In the genomic region with DNA sequence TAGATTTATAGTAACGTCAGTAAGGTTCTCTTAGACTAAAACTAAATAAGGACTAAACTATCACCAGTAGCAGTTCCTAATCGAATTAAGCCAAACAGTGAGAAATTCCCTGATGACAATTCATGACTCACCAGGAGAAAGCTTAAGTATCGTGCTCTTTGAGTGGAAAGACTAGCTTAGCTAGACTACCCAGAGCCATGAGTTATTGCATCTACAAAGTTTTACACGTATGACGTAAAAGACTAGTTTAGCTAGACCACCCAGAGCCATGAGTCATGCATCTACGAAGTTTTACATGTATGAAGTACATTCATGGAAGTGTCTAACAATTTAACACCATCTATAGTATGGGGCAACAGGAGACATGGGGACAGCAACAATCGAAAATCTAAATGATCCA, we compare ENCODE assay signal across 11 cellular contexts. TPM values are rescaled to one million over a fixed set of nuclear protein-coding genes. Genes with fewer than 3 reads are reported as not detected.
A peak's percentile ranks its signal among the peaks of the same experiment; 100 is the strongest.
DNase-seq lines count a peak whose midpoint lies in the region; FAIRE-seq and TF ChIP-seq lines count a peak whose summit lies in the region.
"Had no signal": no experiment of that assay in that cellular context is flagged by ENCODE, and none has a peak within 500 bp of the region (broad histone marks: within the 10 kb centered on the region; RNA-seq: fewer than 3 reads in every experiment).

No MANE protein-coding gene starts in this region.

- H3K27me3 ChIP-seq in mesenchymal stem cell (ENCODE audit: control insufficient read depth in 1 of 2, insufficient read depth in 1 of 2, low read length in 2 of 2) (no peaks in the 10 kb centered on the region), tibial artery (no peaks in the 10 kb centered on the region), Karpas-422 (ENCODE audit: low read length) (no peaks in the 10 kb centered on the region)

- H3K14ac ChIP-seq in mesenchymal stem cell (ENCODE audit: low read length in 2 of 2) = no peak overlapping the region

- peaks cover 0 to 3% of the 10 kb centered on the region in 2 experiments for H3K36me3 ChIP-seq in mesenchymal stem cell (ENCODE audit: control insufficient read depth in 1 of 2, insufficient read depth in 2 of 2, low read depth in 1 of 2, low read length in 2 of 2)
- H3K36me3 ChIP-seq in tibial artery = no peaks in the 10 kb centered on the region
- peaks cover 12% of the 10 kb centered on the region for H3K36me3 ChIP-seq in Karpas-422 (ENCODE audit: insufficient read depth, low read length)

- peak; percentile 86 for DNase-seq in AG09309 (ENCODE audit: low read depth)
- DNase-seq in HT1080 (ENCODE audit: low read depth) = peak; percentile 82
- DNase-seq in brain pericyte (ENCODE audit: low read depth, low spot score) = peak; percentile 27
- peak; percentile 99 for DNase-seq in mesenchymal stem cell
- DNase-seq in GM12891 (ENCODE audit: insufficient read length, low spot score) = no peak
- DNase-seq in tibial artery = no peak
- DNase-seq in Karpas-422 = no peak
- no peak for DNase-seq in AML-193 (lab: John Stamatoyannopoulos, UW)
- DNase-seq: DMS79, NCI-H146, SHP77 treated with DMSO at 0.1 percent for 48 hours had no signal

- H3K27ac ChIP-seq in mesenchymal stem cell (ENCODE audit: low read length, poor library complexity, severe bottlenecking) (peak overlapping the region; percentile 72), tibial artery (no peak overlapping the region), Karpas-422 (ENCODE audit: low read length) (no peak overlapping the region)

- peaks cover 8% of the 10 kb centered on the region for H3K4me1 ChIP-seq in mesenchymal stem cell (ENCODE audit: control insufficient read depth, insufficient read depth, low read depth, low read length)
- peaks cover 0 to 55% (median 18%) of the 10 kb centered on the region in 4 donors for H3K4me1 ChIP-seq in tibial artery
- H3K4me1 ChIP-seq in Karpas-422 (ENCODE audit: low read length) = peaks cover 11% of the 10 kb centered on the region; the same call in 1 of the 2 replicates

- H3K23ac ChIP-seq in mesenchymal stem cell (ENCODE audit: low read length in 2 of 2) = no peak overlapping the region

- H4K20me1 ChIP-seq in Karpas-422 (ENCODE audit: insufficient read depth, low read depth, low read length) = 0 out of 2 replicates have a peak, but pooled peaks cover 9% of the 10 kb centered on the region

- no peak overlapping the region for H4K8ac ChIP-seq in mesenchymal stem cell (ENCODE audit: low read length)

- H2AK5ac ChIP-seq in mesenchymal stem cell (ENCODE audit: low read length, severe bottlenecking) = no peak overlapping the region

- no peaks in the 10 kb centered on the region for H3K9me3 ChIP-seq in mesenchymal stem cell (ENCODE audit: control insufficient read depth, low read length)
- H3K9me3 ChIP-seq in tibial artery = no peaks in the 10 kb centered on the region
- H3K9me3 ChIP-seq in Karpas-422 (ENCODE audit: low read length) = no peaks in the 10 kb centered on the region

- no peak overlapping the region for H2BK5ac ChIP-seq in mesenchymal stem cell (ENCODE audit: low read depth, low read length, poor library complexity, severe bottlenecking)

- no peaks in the 10 kb centered on the region for H3K79me1 ChIP-seq in mesenchymal stem cell (replicated peaks; ENCODE audit: low read length, poor library complexity, severe bottlenecking)

- intact Hi-C loops in tibial artery (cut with DNase I; ENCODE audit: low total_unique reads) = no loop called here

- H3K4me3 ChIP-seq in AG09309 (ENCODE audit: control insufficient read depth, low read depth, low read length) (no peak overlapping the region), mesenchymal stem cell (ENCODE audit: insufficient read depth in 1 of 2, low read depth in 1 of 2, low read length in 2 of 2) (no peak overlapping the region), tibial artery (no peak overlapping the region), Karpas-422 (ENCODE audit: low read length) (no peak overlapping the region)

- H2BK12ac ChIP-seq in mesenchymal stem cell (ENCODE audit: low read length in 2 of 2) = no peak overlapping the region

- no peak overlapping the region for H3K18ac ChIP-seq in mesenchymal stem cell (ENCODE audit: low read depth in 1 of 2, low read length in 2 of 2)

- no peak overlapping the region for H2BK120ac ChIP-seq in mesenchymal stem cell (ENCODE audit: low read depth, low read length)

- peak overlapping the region; percentile 65 for H3K9ac ChIP-seq in mesenchymal stem cell (ENCODE audit: low read length)
- no peak overlapping the region for H3K9ac ChIP-seq in Karpas-422 (ENCODE audit: low read length)

- no peak for TF ChIP-seq POLR2A in GM12891 (IDR thresholded peaks at IDR 0.05; ENCODE audit: low read depth, low read length)

- peaks cover 99% of the 10 kb centered on the region for H3K79me2 ChIP-seq in Karpas-422 (ENCODE audit: low read length)

- no peak for FAIRE-seq in GM12891 (lab: Jason Lieb, UNC)

- no peak overlapping the region for H3K4ac ChIP-seq in mesenchymal stem cell (ENCODE audit: low read depth in 1 of 2, low read length in 2 of 2)

- H2AFZ ChIP-seq in mesenchymal stem cell (ENCODE audit: low read depth, low read length) (no peak overlapping the region), Karpas-422 (ENCODE audit: low read length) (no peak overlapping the region)

- H3K4me2 ChIP-seq in mesenchymal stem cell (ENCODE audit: low read length, poor library complexity, severe bottlenecking) (no peak overlapping the region), Karpas-422 (ENCODE audit: low read depth, low read length, poor library complexity, severe bottlenecking) (no peak overlapping the region)

- TF ChIP-seq CTCF in AG09309 (IDR thresholded peaks at IDR 0.05; ENCODE audit: control insufficient read depth, insufficient read depth, low read depth, low read length, missing control alignments) (no peak), tibial artery (IDR thresholded peaks at IDR 0.05) (no peak)

- H3K9me2 ChIP-seq in Karpas-422 (replicated peaks; ENCODE audit: insufficient read depth, low read length) = no peaks in the 10 kb centered on the region

- no peak overlapping the region for H2BK15ac ChIP-seq in mesenchymal stem cell (ENCODE audit: low read depth, poor library complexity, severe bottlenecking)

- H4K91ac ChIP-seq in mesenchymal stem cell (ENCODE audit: low read length) = no peak overlapping the region

- WGBS in mesenchymal stem cell = 0% methylated on average over 2 of the region's 7 CpGs

TF ChIP-seq in GM12891, 5 proteins besides CTCF, POLR2A, EP300 and RAD21:
- no peak for TF ChIP-seq SPI1 (IDR thresholded peaks at IDR 0.05; ENCODE audit: low read depth, low read length)
- TF ChIP-seq TAF1 (IDR thresholded peaks at IDR 0.05; ENCODE audit: low read depth, low read length) = no peak

RNA-seq across cellular contexts. Expression of a gene that starts 36.6 kb away (rescaled TPM):
- total RNA-seq in HT1080 (2014; rRNA removed; shearing (Covaris generic)) = 59.7 and 80.2 TPM in 2 replicates
- 70.9 and 91.7 TPM in 2 replicates for polyA plus RNA-seq in HT1080 (2015; cell fraction: cytosol; rRNA removed)
- 47.3 and 55.5 TPM in 2 replicates for polyA plus RNA-seq in HT1080 (2015; cell fraction: nucleus; rRNA removed)
- 63.6 TPM for polyA plus RNA-seq in mesenchymal stem cell (2013, experiment 1 of 2)
- polyA plus RNA-seq in mesenchymal stem cell (2013, experiment 2 of 2) = 69.4 TPM
- 48.9 TPM for polyA plus RNA-seq in GM12891 (2012; ENCODE audit: low read depth, missing spikeins)
- total RNA-seq in Karpas-422 (2014; rRNA removed; shearing (Covaris generic); ENCODE audit: low replicate concordance) = 45.2 and 60.8 TPM in 2 replicates

Comparison
In these comparisons a context has a peak if more than half of its experiments do, and no peak if none do; other contexts are left out.
1. DNase-seq: peak in AG09309 (single experiment), HT1080 (single experiment), brain pericyte (single experiment) and mesenchymal stem cell (single experiment); none in GM12891 (single experiment), tibial artery (0 of 2), Karpas-422 (single experiment) and AML-193 (0 of 2).